In the genomic region with DNA sequence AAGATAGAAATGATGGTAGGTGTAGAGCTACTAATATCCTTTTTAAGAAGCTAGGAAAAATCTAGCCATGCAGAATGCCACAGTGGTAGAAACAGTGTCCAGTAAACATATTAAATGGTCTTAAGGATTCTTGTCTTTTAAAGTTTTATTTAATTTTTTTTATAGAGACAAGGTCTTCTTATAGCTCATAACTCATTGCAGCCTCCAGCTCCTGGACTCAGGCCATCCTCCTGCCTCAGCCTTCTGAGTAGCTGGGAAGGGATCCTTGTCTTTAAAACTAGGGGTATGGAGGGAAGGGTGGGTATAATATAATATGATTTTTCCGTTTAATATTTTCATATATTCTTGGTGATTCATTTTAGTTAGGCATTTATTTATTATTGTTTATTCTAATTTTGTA, we compare ENCODE assay signal across 11 cellular contexts. TPM values are rescaled to one million over a fixed set of nuclear protein-coding genes. Genes with fewer than 3 reads are reported as not detected.
DNase-seq lines count a peak whose midpoint lies in the region; ATAC-seq and TF ChIP-seq lines count a peak whose summit lies in the region.
"Had no signal": no experiment of that assay in that cellular context is flagged by ENCODE, and none has a peak within 500 bp of the region (broad histone marks: within the 10 kb centered on the region; RNA-seq: fewer than 3 reads in every experiment).

No MANE protein-coding gene starts in this region.

- ATAC-seq in effector memory CD8-positive, alpha-beta T cell (replicated peaks) = no peak

- intact Hi-C loops in OCI-LY7 (cut with micrococcal nuclease; ENCODE audit: unreplicated experiment) = loop anchor here (10.0 kb wide), 2 partner anchors 645 to 1035 kb away; partner anchors contain the start of genes PAICS and PPAT

- no TSS peak for BruUV-seq in OCI-LY7 (replicated peaks; lab: Mats Ljungman, UMichigan)

- no peak overlapping the region for H2BK120ac ChIP-seq in trophoblast cell (ENCODE audit: insufficient read depth, low read length, poor library complexity)

- CTCF ChIA-PET in OCI-LY7 (lab: Charles Lee; ENCODE audit: unreplicated experiment) = no interaction called here

- H3K79me1 ChIP-seq in trophoblast cell (ENCODE audit: low read length) = peaks cover 5% of the 10 kb centered on the region

- H3K27me3 ChIP-seq in trophoblast cell (ENCODE audit: insufficient read depth, low read length) = no peaks in the 10 kb centered on the region

- no peak overlapping the region for H4K91ac ChIP-seq in trophoblast cell (ENCODE audit: low read depth, low read length)

- peak; percentile 19 for DNase-seq in EL
- DNase-seq in OCI-LY7 (ENCODE audit: low spot score) = no peak
- no peak for DNase-seq in effector memory CD8-positive, alpha-beta T cell
- no peak for DNase-seq in trophoblast cell
- no peak for DNase-seq in SKM-1 treated with dmso at 0.1 percent for 144 hours (lab: John Stamatoyannopoulos, UW; ENCODE audit: unreplicated experiment)
- DNase-seq in NCI-H146 (lab: John Stamatoyannopoulos, UW) = no peak
- DNase-seq in stimulated activated CD4-positive, alpha-beta T cell treated with anti-CD3 and anti-CD28 coated beads, Interleukin-15, amount 100 ng/mL, for 24 hours = no peak
- no peak for DNase-seq in HuH-7.5 (ENCODE audit: low spot score)
- DNase-seq: activated CD4-positive, alpha-beta T cell treated with anti-CD3 and anti-CD28 coated beads, Interleukin-2, amount 50 U/mL, for 1 hour; H7; NK-92 treated with Interleukin-12 subunit alpha and Interleukin-12 subunit beta, amount 100 ng/mL, for 24 hours had no signal

- H3K4me3 Mint-ChIP-seq in effector memory CD8-positive, alpha-beta T cell = peak overlapping the region; percentile 19 to 95

- no peaks in the 10 kb centered on the region for H3K27me3 Mint-ChIP-seq in effector memory CD8-positive, alpha-beta T cell

- no peak overlapping the region for H3K18ac ChIP-seq in trophoblast cell (ENCODE audit: low read length)

- no peak overlapping the region for H3K9ac ChIP-seq in trophoblast cell (ENCODE audit: low read length)

- H3K14ac ChIP-seq in trophoblast cell (ENCODE audit: low read length) = no peak overlapping the region

- peaks cover 68% of the 10 kb centered on the region for H3K36me3 ChIP-seq in OCI-LY7 (ENCODE audit: insufficient read depth, low read length)
- H3K36me3 ChIP-seq in trophoblast cell (ENCODE audit: control insufficient read depth in 1 of 2, insufficient read depth in 2 of 2, low read length in 2 of 2) = peaks cover 2 to 8% of the 10 kb centered on the region in 2 experiments

- H3K4me2 ChIP-seq in OCI-LY7 (ENCODE audit: low read length) (peak overlapping the region; percentile 97), trophoblast cell (ENCODE audit: low read length) (no peak overlapping the region)

- no peaks in the 10 kb centered on the region for H3K9me2 ChIP-seq in OCI-LY7 (ENCODE audit: insufficient read depth, low read length)

- H3K4me1 ChIP-seq in OCI-LY7 (ENCODE audit: insufficient read depth, low read length, poor library complexity, severe bottlenecking) (peaks cover 19% of the 10 kb centered on the region), trophoblast cell (ENCODE audit: control insufficient read depth in 1 of 2, insufficient read depth in 2 of 2, low read length in 2 of 2) (peaks cover 0 to 2% of the 10 kb centered on the region in 2 experiments)

- H3K23ac ChIP-seq in trophoblast cell (ENCODE audit: low read length) = no peak overlapping the region

- POLR2A ChIA-PET in OCI-LY7 (lab: Charles Lee) = interaction anchor here (1.2 to 2.3 kb wide), 4 partner anchors 10 to 54 kb away, joined by 3 to 16 read pairs (median 7); partner anchors contain the start of gene SRD5A3

- no peak overlapping the region for H4K12ac ChIP-seq in trophoblast cell (ENCODE audit: low read depth, low read length)

- H3K9me3 ChIP-seq in OCI-LY7 (ENCODE audit: low read length) (no peaks in the 10 kb centered on the region), trophoblast cell (ENCODE audit: insufficient read depth, low read depth, low read length) (no peaks in the 10 kb centered on the region)

- H3K4me3 ChIP-seq in OCI-LY7 (ENCODE audit: low read depth, low read length, poor library complexity, severe bottlenecking) (peak overlapping the region; percentile 99), trophoblast cell (ENCODE audit: low read depth, low read length) (no peak overlapping the region)

- H3K9me3 Mint-ChIP-seq in effector memory CD8-positive, alpha-beta T cell = no peaks in the 10 kb centered on the region

- no CpG with 5 or more reads among the region's 1 CpG for WGBS in trophoblast cell (ENCODE audit: extremely low coverage, insufficient coverage, insufficient read length)

- TF ChIP-seq CTCF in OCI-LY7 (conservative IDR thresholded peaks at IDR 0.05; ENCODE audit: low read length) = no peak

- H2BK12ac ChIP-seq in trophoblast cell (ENCODE audit: low read length) = no peak overlapping the region

- H3K79me2 ChIP-seq in OCI-LY7 (ENCODE audit: insufficient read depth, low read depth, low read length) (peaks cover 82% of the 10 kb centered on the region), trophoblast cell (ENCODE audit: control insufficient read depth, insufficient read depth, low read length, poor library complexity) (peaks cover 18% of the 10 kb centered on the region)

- H3K4ac ChIP-seq in trophoblast cell (ENCODE audit: low read depth, low read length) = peak overlapping the region; percentile 30

- peaks cover 36 to 48% of the 10 kb centered on the region in 2 donors for H3K4me1 Mint-ChIP-seq in effector memory CD8-positive, alpha-beta T cell (ENCODE audit: low read depth in 2 of 2)

- peaks cover 27% of the 10 kb centered on the region for H4K20me1 ChIP-seq in OCI-LY7 (ENCODE audit: insufficient read depth, low read length)

- H3K27ac Mint-ChIP-seq in effector memory CD8-positive, alpha-beta T cell = peak overlapping the region in 1 of 2 donors; percentile 9

- peaks cover 44% of the 10 kb centered on the region for H3K36me3 Mint-ChIP-seq in effector memory CD8-positive, alpha-beta T cell (ENCODE audit: insufficient read depth)

- no peak overlapping the region for H4K8ac ChIP-seq in trophoblast cell (ENCODE audit: low read depth, low read length)

- H2AK5ac ChIP-seq in trophoblast cell (ENCODE audit: low read length) = no peak overlapping the region

- no peak overlapping the region for H2BK5ac ChIP-seq in trophoblast cell (ENCODE audit: low read depth, low read length, poor library complexity)

- H2AFZ ChIP-seq in OCI-LY7 (ENCODE audit: low read length) = no peak overlapping the region
- no peak overlapping the region for H2AFZ ChIP-seq in trophoblast cell (ENCODE audit: insufficient read depth, low read length, poor library complexity)

- H3K27ac ChIP-seq in OCI-LY7 (ENCODE audit: low read depth, low read length, poor library complexity, severe bottlenecking) (no peak overlapping the region), trophoblast cell (ENCODE audit: low read depth, low read length) (no peak overlapping the region)

RNA-seq across cellular contexts. Expression of gene TMEM165, which starts 3.8 kb away (rescaled TPM):
- 67.1 and 70.8 TPM in 2 replicates for total RNA-seq in OCI-LY7 (2014; rRNA removed; shearing (Covaris generic))
- 86.1 and 94.0 TPM in 2 replicates for total RNA-seq in OCI-LY7 (2022)
- polyA plus RNA-seq in trophoblast cell (2013) = 51.4 and 53.4 TPM in 2 replicates

RNA-seq across cellular contexts. Expression of gene SRD5A3, which starts 53.5 kb away (rescaled TPM):
- total RNA-seq in OCI-LY7 (2014; rRNA removed; shearing (Covaris generic)) = 3.9 and 5.9 TPM in 2 replicates
- total RNA-seq in OCI-LY7 (2022) = 11.4 and 15.3 TPM in 2 replicates
- 11.9 and 12.1 TPM in 2 replicates for polyA plus RNA-seq in trophoblast cell (2013)
